ENCODE assay signal across 22 cellular contexts in the genomic region with DNA sequence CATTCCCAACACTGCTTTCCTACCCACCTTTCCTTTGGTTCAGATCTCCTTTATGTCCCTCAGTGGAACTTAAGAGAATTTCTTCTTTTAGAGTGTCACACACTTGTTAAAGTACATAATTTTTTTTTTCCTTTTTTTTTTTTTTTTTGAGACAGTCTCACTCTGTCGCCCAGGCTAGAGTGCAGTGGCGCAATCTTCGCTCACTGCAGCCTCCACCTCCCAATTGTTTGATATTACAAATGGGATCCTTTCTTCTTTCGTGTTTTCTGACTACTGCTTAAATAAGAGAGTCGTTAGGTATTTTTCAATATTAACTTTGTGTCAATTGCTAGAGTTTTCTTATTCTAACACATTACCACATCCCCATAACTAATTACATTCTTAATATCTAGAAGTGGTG. TPM values are rescaled to one million over a fixed set of nuclear protein-coding genes. Genes with fewer than 3 reads are reported as not detected.
A peak's percentile ranks its signal among the peaks of the same experiment; 100 is the strongest.
DNase-seq lines count a peak whose midpoint lies in the region; ATAC-seq, FAIRE-seq and TF ChIP-seq lines count a peak whose summit lies in the region.
"Had no signal": no experiment of that assay in that cellular context is flagged by ENCODE, and none has a peak within 500 bp of the region (broad histone marks: within the 10 kb centered on the region; RNA-seq: fewer than 3 reads in every experiment).

No MANE protein-coding gene starts in this region.

- CTCF ChIA-PET in T-cell (lab: Charles Lee) = interaction anchor here in 1 of 2 donors (0.6 to 0.7 kb wide), 4 partner anchors 23 to 508 kb away, joined by 5 to 8 read pairs (median 6); no protein-coding TSS in a partner anchor
- CTCF ChIA-PET in HepG2 (lab: Yijun Ruan, JAX; ENCODE audit: low intra/inter-chr PET ratio, low total read pairs) = no interaction called here

- in situ Hi-C loops in HepG2 (cut with HindIII; ENCODE audit: extremely low pct_ligation_motif_present, low pct_unique_long_range_greater_than_20kb) = no loop called here

- intact Hi-C loops in HepG2 (cut with micrococcal nuclease; ENCODE audit: unreplicated experiment) (no loop called here), tibial artery (cut with DNase I; ENCODE audit: low total_unique reads) (no loop called here)

- peak overlapping the region; percentile 80 for H3K27ac Mint-ChIP-seq in activated T-cell treated with anti-CD3 and anti-CD28 coated beads, Interleukin-2, amount 50 U/mL, for 24 hours
- H3K27ac Mint-ChIP-seq in T-cell (peak overlapping the region; percentile 22 to 27), type B pancreatic cell (peak overlapping the region; percentile 29)
- H3K27ac Mint-ChIP-seq: HFFc6 had no signal

- TF ChIP-seq RAD21 in HepG2 (CRISPR knock-in tag; IDR thresholded peaks at IDR 0.05) = no peak

- H3K9me3 ChIP-seq in HepG2 (ENCODE audit: low read length) (no peaks in the 10 kb centered on the region), tibial artery (no peaks in the 10 kb centered on the region)

- WGBS in HepG2 (ENCODE audit: low lambda C conversion rate) = 96% methylated on average over 5 of the region's 5 CpGs

- H3K27me3 Mint-ChIP-seq in activated T-cell treated with anti-CD3 and anti-CD28 coated beads, Interleukin-2, amount 50 U/mL, for 24 hours = no peaks in the 10 kb centered on the region
- H3K27me3 Mint-ChIP-seq in T-cell (no peaks in the 10 kb centered on the region), type B pancreatic cell (no peaks in the 10 kb centered on the region)

- no peak overlapping the region for H3K9ac ChIP-seq in HepG2 (ENCODE audit: insufficient read depth, low read depth, low read length)
- H3K9ac ChIP-seq: BLaER1 had no signal

- TF ChIP-seq EP300 in HepG2 (IDR thresholded peaks at IDR 0.05; ENCODE audit: low read depth in 2 of 2, low read length in 2 of 2) = no peak
- TF ChIP-seq EP300 in HepG2 (CRISPR knock-in tag; IDR thresholded peaks at IDR 0.05; ENCODE audit: borderline replicate concordance) = no peak

- H4K20me1 ChIP-seq in HepG2 (ENCODE audit: insufficient read depth, low read length) = peaks cover 30% of the 10 kb centered on the region

- no peak overlapping the region for H3K4me3 Mint-ChIP-seq in activated T-cell treated with anti-CD3 and anti-CD28 coated beads, Interleukin-2, amount 50 U/mL, for 24 hours
- H3K4me3 Mint-ChIP-seq in T-cell (peak overlapping the region in 1 of 3 donors; percentile 10), type B pancreatic cell (no peak overlapping the region)
- H3K4me3 Mint-ChIP-seq: HFFc6 had no signal

- peaks cover 69% of the 10 kb centered on the region for H3K4me1 Mint-ChIP-seq in activated T-cell treated with anti-CD3 and anti-CD28 coated beads, Interleukin-2, amount 50 U/mL, for 24 hours (ENCODE audit: low read depth)
- H3K4me1 Mint-ChIP-seq in T-cell = peaks cover 58 to 61% (median 61%) of the 10 kb centered on the region in 3 donors
- H3K4me1 Mint-ChIP-seq in type B pancreatic cell (ENCODE audit: unreplicated experiment) = no peaks in the 10 kb centered on the region

- no peak for TF ChIP-seq POLR2A in HepG2 (IDR thresholded peaks at IDR 0.05; ENCODE audit: insufficient read depth in 1 of 2, low read depth in 2 of 2, low read length in 2 of 2)

- FAIRE-seq in HepG2 (lab: Jason Lieb, UNC) = no peak
- FAIRE-seq: A204.1, D721Med, GM12891 had no signal

- H3K4me1 ChIP-seq in HepG2 (ENCODE audit: insufficient read depth, low read length) (peaks cover 25% of the 10 kb centered on the region), tibial artery (peaks cover 0 to 11% (median 5%) of the 10 kb centered on the region in 4 donors)
- H3K4me1 ChIP-seq: BLaER1 had no signal

- H3K79me2 ChIP-seq in HepG2 (ENCODE audit: insufficient read depth, low read length) = peaks cover 71% of the 10 kb centered on the region

- no peaks in the 10 kb centered on the region for H3K9me3 Mint-ChIP-seq in activated T-cell treated with anti-CD3 and anti-CD28 coated beads, Interleukin-2, amount 50 U/mL, for 24 hours
- H3K9me3 Mint-ChIP-seq in T-cell (no peaks in the 10 kb centered on the region), type B pancreatic cell (no peaks in the 10 kb centered on the region)
- H3K9me3 Mint-ChIP-seq: HFFc6 had no signal

- POLR2A ChIA-PET in T-cell (lab: Charles Lee) (interaction anchor here in 1 of 2 donors (0.6 kb wide), 1 partner anchor 15 kb away, joined by 9 read pairs; no protein-coding TSS in a partner anchor), HepG2 (lab: Yijun Ruan, JAX) (no interaction called here)

- no peak overlapping the region for H3K4me3 ChIP-seq in HepG2 (replicated peaks in 1 of 3; ENCODE audit: insufficient read depth in 1 of 3, low read depth in 2 of 3, low read length in 3 of 3)
- H3K4me3 ChIP-seq in tibial artery = no peak overlapping the region
- H3K4me3 ChIP-seq: BLaER1 had no signal

- no peak overlapping the region for H3K27ac ChIP-seq in HepG2 (ENCODE audit: extremely low read length, insufficient read depth, low read length)
- no peak overlapping the region for H3K27ac ChIP-seq in tibial artery
- H3K27ac ChIP-seq: BLaER1 had no signal

- H3K27me3 ChIP-seq in HepG2 (ENCODE audit: control insufficient read depth in 1 of 2, insufficient read depth in 2 of 2, low read length in 2 of 2) (no peaks in the 10 kb centered on the region), tibial artery (no peaks in the 10 kb centered on the region)
- H3K27me3 ChIP-seq: BLaER1 had no signal

- ATAC-seq in T-cell (replicated peaks in 1 of 4) (no peak), HepG2 (no peak), GM21360 (IDR thresholded peaks at IDR 0.05; ENCODE audit: unreplicated experiment) (no peak)

- H3K36me3 ChIP-seq in HepG2 (replicated peaks in 1 of 2; ENCODE audit: control insufficient read depth in 1 of 2, insufficient read depth in 2 of 2, low read length in 2 of 2) = peaks cover 15 to 71% of the 10 kb centered on the region in 2 experiments
- peaks cover 14 to 33% (median 28%) of the 10 kb centered on the region in 3 donors for H3K36me3 ChIP-seq in tibial artery

- peaks cover 94% of the 10 kb centered on the region for H3K36me3 Mint-ChIP-seq in activated T-cell treated with anti-CD3 and anti-CD28 coated beads, Interleukin-2, amount 50 U/mL, for 24 hours (ENCODE audit: low read depth)
- H3K36me3 Mint-ChIP-seq in T-cell (peaks cover 39% of the 10 kb centered on the region), type B pancreatic cell (peaks cover 32% of the 10 kb centered on the region)

- no peak for TF ChIP-seq CTCF in HepG2 (CRISPR knock-in tag; IDR thresholded peaks at IDR 0.05)
- no peak for TF ChIP-seq CTCF in type B pancreatic cell (conservative IDR thresholded peaks at IDR 0.05)
- TF ChIP-seq CTCF in tibial artery (IDR thresholded peaks at IDR 0.05) = no peak

- no TSS peak for BruUV-seq in HepG2 (replicated peaks; lab: Mats Ljungman, UMichigan)

- H3K4me2 ChIP-seq in HepG2 (ENCODE audit: low read depth, low read length) = no peak overlapping the region
- H3K4me2 ChIP-seq: BLaER1 had no signal

- no peak for DNase-seq in activated T-cell treated with anti-CD3 and anti-CD28 coated beads, Interleukin-2, amount 50 U/mL, for 24 hours
- DNase-seq in activated T-cell treated with anti-CD3 and anti-CD28 coated beads, Interleukin-2, amount 50 U/mL, for 1 hour = no peak
- DNase-seq in T-cell (no peak), HepG2 (ENCODE audit: low spot score) (no peak), type B pancreatic cell (ENCODE audit: extremely low spot score, unreplicated experiment) (no peak), activated gamma-delta T cell treated with Interleukin-2 at 50 U/mL for 16 hours (no peak), tibial artery (no peak)
- DNase-seq: H7, HFFc6, KBM-7, MV-4-11, NCI-H1417, NCI-H187, NCI-H2227 treated with DMSO at 0.1 percent for 48 hours, NCI-H510A treated with DMSO at 0.1 percent for 48 hours, NCI-H774, Right ventricle myocardium superior had no signal

- H2AFZ ChIP-seq in HepG2 (ENCODE audit: low read length) = no peak overlapping the region

TF ChIP-seq in HepG2, 621 proteins besides CTCF, POLR2A, EP300 and RAD21:
- TF ChIP-seq ZNF256 (CRISPR knock-in tag; conservative IDR thresholded peaks at IDR 0.05) (no peak), ZFP82 (CRISPR knock-in tag; IDR thresholded peaks at IDR 0.05; ENCODE audit: borderline replicate concordance) (no peak), ATF7 (IDR thresholded peaks at IDR 0.05) (no peak), ATF7 (CRISPR knock-in tag; IDR thresholded peaks at IDR 0.05) (no peak), CBX5 (CRISPR knock-in tag; IDR thresholded peaks at IDR 0.05; ENCODE audit: borderline replicate concordance) (no peak), ELF4 (CRISPR knock-in tag; IDR thresholded peaks at IDR 0.05; ENCODE audit: borderline replicate concordance) (0 out of 2 replicates have a peak, but pooled peaks have one; percentile 26), TEAD3 (CRISPR knock-in tag; optimal IDR thresholded peaks at IDR 0.05; ENCODE audit: borderline replicate concordance) (no peak), MEF2D (CRISPR knock-in tag; IDR thresholded peaks at IDR 0.05) (no peak)
TF ChIP-seq in HepG2: peak in this region for 1.

RNA-seq across cellular contexts. Expression of a gene that starts 29.1 kb away (rescaled TPM):
- total RNA-seq in T-cell = 10 to 100 TPM; 46.4 to 58.5 (median 54.2) TPM
- 55.2 and 93.0 TPM in 2 replicates for total RNA-seq in HepG2 (2016; rRNA removed; fragmentation: Illumina TruSeq; extraction: Trizol)
- total RNA-seq in HepG2 (2016; cell fraction: cytosol; rRNA removed; fragmentation: Illumina TruSeq; extraction: Trizol; ENCODE audit: low read depth) = 10.5 and 11.6 TPM in 2 replicates
- 53.1 and 86.9 TPM in 2 replicates for total RNA-seq in HepG2 (2016; cell fraction: insoluble cytoplasmic fraction; rRNA removed; fragmentation: Illumina TruSeq; extraction: Trizol)
- total RNA-seq in HepG2 (2016; cell fraction: membrane; rRNA removed; fragmentation: Illumina TruSeq; extraction: Trizol) = 26.2 and 29.5 TPM in 2 replicates
- 55.4 and 57.9 TPM in 2 replicates for total RNA-seq in HepG2 (2016; cell fraction: nucleus; rRNA removed; fragmentation: Illumina TruSeq; extraction: Trizol)
- 24.5 and 29.8 TPM in 2 replicates for polyA plus RNA-seq in HepG2 (2011; rRNA removed)
- 15.6 and 20.2 TPM in 2 replicates for polyA plus RNA-seq in HepG2 (2011; cell fraction: cytosol; rRNA removed)
- polyA plus RNA-seq in HepG2 (2011; cell fraction: nucleus; rRNA removed) = 19.1 and 21.8 TPM in 2 replicates
- 28.8 and 33.6 TPM in 2 replicates for polyA plus RNA-seq in HepG2 (2012)
- 1.2 and 1.7 TPM in 2 replicates for polyA plus RNA-seq in HepG2 (2016; cell fraction: cytosol; fragmentation: Illumina TruSeq; extraction: Trizol; ENCODE audit: low read depth)
- polyA plus RNA-seq in HepG2 (2016; cell fraction: insoluble cytoplasmic fraction; fragmentation: Illumina TruSeq; extraction: Trizol; ENCODE audit: low read depth) = 63.9 and 66.2 TPM in 2 replicates
- polyA plus RNA-seq in HepG2 (2016; cell fraction: membrane; fragmentation: Illumina TruSeq; extraction: Trizol; ENCODE audit: low read depth) = 5.1 and 6.2 TPM in 2 replicates
- 50.4 and 54.2 TPM in 2 replicates for polyA plus RNA-seq in HepG2 (2016; cell fraction: nucleus; fragmentation: Illumina TruSeq; extraction: Trizol; ENCODE audit: insufficient read depth, low read depth)
- polyA minus RNA-seq in HepG2 (2011; rRNA and poly(A)+ RNA removed; ENCODE audit: low replicate concordance) = 43.1 and 56.1 TPM in 2 replicates
- 32.8 and 33.8 TPM in 2 replicates for polyA minus RNA-seq in HepG2 (2011; cell fraction: cytosol; rRNA and poly(A)+ RNA removed)
- polyA minus RNA-seq in HepG2 (2011; cell fraction: nucleus; rRNA and poly(A)+ RNA removed) = 47.4 and 49.2 TPM in 2 replicates
- 47.5 and 51.8 TPM in 2 replicates for total RNA-seq in type B pancreatic cell (ENCODE audit: low replicate concordance)

Comparison
In these comparisons a context has a peak if more than half of its experiments do, and no peak if none do; other contexts are left out.
1. H3K27ac Mint-ChIP-seq: peak in every context shown above with its lines; median percentile 80 in activated T-cell treated with anti-CD3 and anti-CD28 coated beads, Interleukin-2, amount 50 U/mL, for 24 hours; 29 in type B pancreatic cell; 24 in T-cell.